8 cellular contexts compared by ENCODE assay signal in the genomic region with DNA sequence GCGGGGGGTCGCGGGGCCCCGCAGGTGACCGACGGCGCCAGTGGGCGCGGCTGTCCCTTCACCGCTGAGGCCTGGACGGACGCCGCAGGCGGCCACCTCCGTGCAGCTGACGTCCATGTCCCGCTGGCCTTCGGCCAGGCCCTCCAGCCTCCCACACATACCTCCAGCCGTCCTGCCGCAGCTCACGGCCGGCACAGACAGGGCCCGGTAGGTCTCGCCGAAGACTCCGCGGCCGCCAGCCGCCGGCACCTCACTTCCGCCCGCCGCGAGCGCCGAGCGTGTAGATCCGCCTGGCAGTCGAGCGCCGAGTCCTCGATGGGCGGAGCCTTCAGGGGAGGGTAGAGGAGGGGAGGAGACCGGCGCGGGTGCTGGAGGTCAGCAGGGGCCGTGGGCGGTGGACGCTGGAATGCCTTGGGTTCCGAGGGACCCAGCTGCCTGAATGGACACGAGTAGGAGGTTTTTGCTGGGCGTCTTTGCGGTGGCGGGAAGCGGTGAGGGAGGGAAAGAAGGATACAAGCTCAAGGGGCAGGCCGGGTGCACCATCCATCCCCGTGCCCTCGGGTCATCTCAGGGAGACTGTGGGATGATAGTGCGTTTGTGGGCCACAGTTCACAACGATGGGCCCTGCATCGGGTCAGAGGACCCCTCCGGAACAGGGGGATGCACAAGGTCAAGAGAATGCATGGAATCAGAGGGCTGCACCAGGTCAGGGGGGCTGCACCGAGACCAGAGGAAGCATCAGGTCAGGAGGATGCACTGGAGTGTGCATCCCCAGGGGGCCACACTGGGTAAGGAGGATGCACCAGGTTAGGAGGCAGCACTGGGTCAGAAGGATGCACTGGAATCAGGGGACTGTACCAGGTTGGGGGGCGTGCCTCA. TPM values are rescaled to one million over a fixed set of nuclear protein-coding genes. Genes with fewer than 3 reads are reported as not detected.
DNase-seq lines count a peak whose midpoint lies in the region.

Gene EXOC2, minus strand, starts transcription at position 282 of the 879 bp plus-strand sequence. CDS start 55,321 bp downstream, outside the sequence.

- H3K79me2 ChIP-seq in GM23248 (ENCODE audit: insufficient read depth): peaks cover 41% of the 10 kb centered on the region

- no peaks in the 10 kb centered on the region for H3K9me3 Mint-ChIP-seq in activated naive CD4-positive, alpha-beta T cell treated with anti-CD3 and anti-CD28 coated beads for 36 hours

- H3K4me1 Mint-ChIP-seq in activated naive CD4-positive, alpha-beta T cell treated with anti-CD3 and anti-CD28 coated beads for 36 hours (ENCODE audit: low read depth): peaks cover 22% of the 10 kb centered on the region

- H4K20me1 ChIP-seq in GM23248 (ENCODE audit: insufficient read depth): peaks cover 6% of the 10 kb centered on the region; the same call in 1 of the 2 replicates

- WGBS in GM23248 (ENCODE audit: low coverage in 1 of 2, low lambda C conversion rate in 2 of 2, missing lambda C conversion rate in 2 of 2), 2 experiments: 4 to 5% methylated on average over 45 to 58 of the region's 64 CpGs

- H3K27ac ChIP-seq in GM23248 (peak within 1 kb of the TSS; percentile 39), SK-N-MC (no peak within 1 kb of the TSS), substantia nigra (ENCODE audit: low read depth, low read length, poor library complexity, severe bottlenecking) (peak within 1 kb of the TSS; percentile 39)

- DNase-seq in GDM1 (lab: John Stamatoyannopoulos, UW) (peak; percentile 69), GM23248 (peak; percentile 94), Kasumi-1 (lab: John Stamatoyannopoulos, UW) (peak; percentile 68 to 82), SK-N-MC (ENCODE audit: low read depth, low spot score) (no peak), germinal center (ENCODE audit: low spot score) (peak; percentile 81), nucleus accumbens (lab: John Stamatoyannopoulos, UW) (peak in 54 of 56 donors; percentile 19 to 86 (median 72)), substantia nigra (lab: John Stamatoyannopoulos, UW) (peak in 47 of 49 donors; percentile 30 to 88 (median 74))
- DNase-seq in activated naive CD4-positive, alpha-beta T cell treated with anti-CD3 and anti-CD28 coated beads for 36 hours: peak; percentile 89

- H3K9me3 ChIP-seq in GM23248 (ENCODE audit: low read depth): no peaks in the 10 kb centered on the region
- no peaks in the 10 kb centered on the region for H3K9me3 ChIP-seq in SK-N-MC (ENCODE audit: low read depth, low read length)

- intact Hi-C loops in activated naive CD4-positive, alpha-beta T cell treated with anti-CD3 and anti-CD28 coated beads for 36 hours (cut with micrococcal nuclease): loop anchor here (1.0 kb wide), 1 partner anchor 8 kb away; no protein-coding TSS in a partner anchor

- H3K4me1 ChIP-seq in GM23248 (ENCODE audit: insufficient read depth): peaks cover 9% of the 10 kb centered on the region

- no peaks in the 10 kb centered on the region for H3K27me3 Mint-ChIP-seq in activated naive CD4-positive, alpha-beta T cell treated with anti-CD3 and anti-CD28 coated beads for 36 hours (ENCODE audit: low read depth)

- peak within 1 kb of the TSS; percentile 54 for H3K4me2 ChIP-seq in GM23248 (ENCODE audit: unreplicated experiment)

- H3K9ac ChIP-seq in GM23248: peak within 1 kb of the TSS; percentile 78
- H3K9ac ChIP-seq in SK-N-MC (ENCODE audit: insufficient read length): peak within 1 kb of the TSS; percentile 74

- H3K27ac Mint-ChIP-seq in activated naive CD4-positive, alpha-beta T cell treated with anti-CD3 and anti-CD28 coated beads for 36 hours: peak within 1 kb of the TSS; percentile 71

- in situ Hi-C loops in GM23248 (cut with MboI): no loop called here

- H3K36me3 ChIP-seq in GM23248 (ENCODE audit: low read depth) (no peaks in the 10 kb centered on the region), SK-N-MC (ENCODE audit: insufficient read depth, low read length) (no peaks in the 10 kb centered on the region)

- H3K4me3 Mint-ChIP-seq in activated naive CD4-positive, alpha-beta T cell treated with anti-CD3 and anti-CD28 coated beads for 36 hours: peak within 1 kb of the TSS; percentile 94

- H3K27me3 ChIP-seq in GM23248 (replicated peaks; ENCODE audit: insufficient read depth): no peaks in the 10 kb centered on the region

- peak within 1 kb of the TSS; percentile 97 for H2AFZ ChIP-seq in GM23248

- CTCF ChIA-PET in activated naive CD4-positive, alpha-beta T cell treated with anti-CD3 and anti-CD28 coated beads for 36 hours (lab: Charles Lee): interaction anchor here (0.6 to 1.7 kb wide), 3 partner anchors 9 to 22 kb away, joined by 3 to 8 read pairs (median 4); no protein-coding TSS in a partner anchor

- no peaks in the 10 kb centered on the region for H3K36me3 Mint-ChIP-seq in activated naive CD4-positive, alpha-beta T cell treated with anti-CD3 and anti-CD28 coated beads for 36 hours (ENCODE audit: low read depth)

- no peaks in the 10 kb centered on the region for H3F3A ChIP-seq in GM23248 (ENCODE audit: insufficient read depth)

- H3K4me3 ChIP-seq in GM23248 (peak within 1 kb of the TSS; percentile 91), SK-N-MC (peak within 1 kb of the TSS; percentile 89)

- no peaks in the 10 kb centered on the region for H3K9me2 ChIP-seq in GM23248 (ENCODE audit: insufficient read depth)

RNA-seq across cellular contexts. Expression of gene EXOC2, which starts in this region (rescaled TPM):
- total RNA-seq in GM23248 (2014; rRNA removed; shearing (Covaris generic)): 23.0 and 32.9 TPM in 2 replicates
- 17.5 and 18.5 TPM in 2 replicates for polyA plus RNA-seq in GM23248 (2016; fragmentation: Nextera tagmentation; extraction: Ambion mirVana)
- total RNA-seq in activated naive CD4-positive, alpha-beta T cell treated with anti-CD3 and anti-CD28 coated beads for 36 hours: 10 to 100 TPM; 23.3 to 24.9 TPM
